ENCODE assay signal across 8 cellular contexts in the genomic region with DNA sequence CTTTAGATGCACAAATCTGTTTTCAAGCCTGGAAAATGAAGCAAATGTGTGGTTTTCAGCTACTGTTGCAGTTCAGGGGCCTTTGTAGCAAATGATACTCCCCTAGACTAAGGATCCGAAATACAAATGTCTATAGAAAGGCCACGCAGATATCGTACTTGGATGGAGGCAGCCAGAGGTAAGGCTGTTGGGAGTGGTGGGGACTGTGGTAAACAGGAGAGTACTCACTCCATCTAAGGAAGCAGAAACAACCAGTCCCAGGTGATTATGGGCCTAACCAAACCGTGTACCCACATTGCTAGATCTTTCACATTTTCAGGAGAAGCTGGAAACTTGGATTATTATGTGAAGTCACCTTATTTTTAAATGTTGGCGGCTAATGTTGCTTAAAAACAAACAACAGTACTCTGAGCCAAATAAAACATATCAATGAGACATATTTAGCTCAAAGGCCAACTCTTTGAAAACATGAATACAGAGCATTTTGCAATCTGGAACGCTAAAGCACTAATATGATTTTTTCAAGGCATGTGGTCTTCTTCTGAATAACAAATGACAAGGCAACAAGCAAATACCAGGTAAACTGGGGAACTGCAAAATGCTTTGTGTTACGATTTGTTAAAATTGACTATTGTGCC.
DNase-seq lines count a peak whose midpoint lies in the region; ATAC-seq, FAIRE-seq and TF ChIP-seq lines count a peak whose summit lies in the region.

No MANE protein-coding gene starts in this region.

- no peak overlapping the region for H3K9ac ChIP-seq in BLaER1

- ATAC-seq in psoas muscle (no peak), GM21528 (IDR thresholded peaks at IDR 0.05; ENCODE audit: low FRiP score, unreplicated experiment) (no peak)

- H3K4me3 ChIP-seq in BLaER1 = no peak overlapping the region
- H3K4me3 ChIP-seq in psoas muscle = no peak overlapping the region

- no peaks in the 10 kb centered on the region for H4K20me1 ChIP-seq in BLaER1

- H3K27me3 ChIP-seq in BLaER1 (no peaks in the 10 kb centered on the region), psoas muscle (ENCODE audit: insufficient read depth in 3 of 3, low read length in 2 of 3) (no peaks in the 10 kb centered on the region)

- peaks cover 55% of the 10 kb centered on the region for H3K4me1 ChIP-seq in BLaER1
- H3K4me1 ChIP-seq in psoas muscle = peaks cover 37% of the 10 kb centered on the region

- H3K4me2 ChIP-seq in BLaER1 = peak overlapping the region; percentile 3; the same call in 1 of the 2 replicates

- peak; percentile 13 for FAIRE-seq in HTR-8/SVneo (lab: Jason Lieb, UNC)
- no peak for FAIRE-seq in RCC 7860 (lab: Jason Lieb, UNC)

- TF ChIP-seq CTCF in psoas muscle (IDR thresholded peaks at IDR 0.05) = no peak

- no peak overlapping the region for H3K27ac ChIP-seq in BLaER1
- peak overlapping the region; percentile 33 for H3K27ac ChIP-seq in cingulate gyrus (ENCODE audit: low read depth, low read length)
- peak overlapping the region; percentile 76 for H3K27ac ChIP-seq in psoas muscle

- no peaks in the 10 kb centered on the region for H3K9me3 ChIP-seq in BLaER1
- H3K9me3 ChIP-seq in psoas muscle = no peaks in the 10 kb centered on the region

- 76 to 83% (median 78%) methylated on average over 7 of the region's 7 CpGs for WGBS in psoas muscle, 3 donors

- intact Hi-C loops in psoas muscle (cut with DNase I) = loop anchor here (1.0 to 5.0 kb wide), 2 partner anchors 129 to 130 kb away; no protein-coding TSS in a partner anchor

- no peak for DNase-seq in HTR-8/SVneo (ENCODE audit: insufficient read length, low spot score)
- DNase-seq in psoas muscle = no peak
- DNase-seq in activated gamma-delta T cell (lab: John Stamatoyannopoulos, UW) = no peak
- no peak for DNase-seq in RCC 7860 (ENCODE audit: low spot score)
- DNase-seq in NCI-H2081 treated with DMSO at 0.1 percent for 48 hours (lab: John Stamatoyannopoulos, UW) = no peak

- no peaks in the 10 kb centered on the region for H3K36me3 ChIP-seq in BLaER1
- H3K36me3 ChIP-seq in psoas muscle (ENCODE audit: insufficient read depth in 1 of 2, low read depth in 1 of 2) = no peaks in the 10 kb centered on the region
